25 cellular contexts compared by ENCODE assay signal in genomic region chr7:19508124-19508523, GRCh38.
A peak's percentile ranks its signal among the peaks of the same experiment; 100 is the strongest.
DNase-seq lines count a peak whose midpoint lies in the region; ATAC-seq and TF ChIP-seq lines count a peak whose summit lies in the region.
"Had no signal": no experiment of that assay in that cellular context is flagged by ENCODE, and none has a peak within 500 bp of the region (broad histone marks: within the 10 kb centered on the region; RNA-seq: fewer than 3 reads in every experiment).

No MANE protein-coding gene starts in this region.

- H3K36me3 ChIP-seq in A673 (ENCODE audit: insufficient read depth, low read length, poor library complexity, severe bottlenecking) (no peaks in the 10 kb centered on the region), HEK293 (ENCODE audit: control insufficient read depth in 2 of 2, insufficient read depth in 1 of 2, low read length in 2 of 2) (no peaks in the 10 kb centered on the region), vagina (no peaks in the 10 kb centered on the region), lower lobe of right lung (no peaks in the 10 kb centered on the region)
- H3K36me3 ChIP-seq: tibial nerve had no signal

- H3K9me3 ChIP-seq in A673 (ENCODE audit: low read depth, low read length, poor library complexity, severe bottlenecking) (no peaks in the 10 kb centered on the region), HEK293 (ENCODE audit: control insufficient read depth, insufficient read depth, low read depth, low read length) (no peaks in the 10 kb centered on the region), vagina (no peaks in the 10 kb centered on the region), lower lobe of right lung (no peaks in the 10 kb centered on the region)
- H3K9me3 ChIP-seq: tibial nerve had no signal

- POLR2A ChIA-PET in A673 (lab: Charles Lee; ENCODE audit: low non-redundant PET) (no interaction called here), HEK293 (lab: Yijun Ruan, JAX) (no interaction called here)

- BruUV-seq in A673 (replicated peaks; lab: Mats Ljungman, UMichigan) = no TSS peak

- intact Hi-C loops in A673 (cut with micrococcal nuclease; ENCODE audit: unreplicated experiment) (no loop called here), vagina (cut with DNase I) (no loop called here), lower lobe of right lung (cut with DNase I) (no loop called here)

- H3K27ac ChIP-seq in A673 (ENCODE audit: low read depth, low read length, poor library complexity, severe bottlenecking) (no peak overlapping the region), HEK293 (ENCODE audit: extremely low read depth, low read depth, low read length) (no peak overlapping the region), vagina (no peak overlapping the region), lower lobe of right lung (no peak overlapping the region)

- peak; percentile 25 for DNase-seq in A673 (ENCODE audit: low spot score)
- peak; percentile 79 for DNase-seq in NCI-H345 treated with DMSO at 0.1 percent for 48 hours (lab: John Stamatoyannopoulos, UW; ENCODE audit: unreplicated experiment)
- peak; percentile 60 for DNase-seq in brain pericyte (ENCODE audit: low read depth, low spot score)
- no peak for DNase-seq in vagina (ENCODE audit: extremely low spot score in 2 of 2)
- DNase-seq in kidney tubule cell (ENCODE audit: low spot score) = no peak
- no peak for DNase-seq in lower lobe of right lung
- DNase-seq: activated B cell treated with CpG ODN at 0.5 μM for 24 hours; activated CD4-positive, alpha-beta T cell treated with anti-CD3 and anti-CD28 coated beads, Interleukin-2, amount 50 U/mL, for 1 hour; activated gamma-delta T cell; activated naive CD8-positive, alpha-beta T cell treated with anti-CD3 and anti-CD28 coated beads, Interleukin-2, amount 10 ng/mL, durations not matched to agents 7 days and 5 days; activated T-cell treated with anti-CD3 and anti-CD28 coated beads, Interleukin-2, amount 50 U/mL, for 24 hours; CD8-positive, alpha-beta memory T cell; dermis blood vessel endothelial cell; endodermal cell; left ventricle myocardium superior; NCI-H1105 treated with DMSO at 0.1 percent for 48 hours; NCI-H2029 treated with DMSO at 0.1 percent for 48 hours; NCI-H226; posterior cingulate gyrus; T-cell had no signal

- TF ChIP-seq POLR2A in vagina (IDR thresholded peaks at IDR 0.05) = no peak

- CTCF ChIA-PET in A673 (lab: Charles Lee) = no interaction called here
- CTCF ChIA-PET in HEK293 (lab: Yijun Ruan, JAX) = no interaction called here

- H3K4me1 ChIP-seq in A673 (ENCODE audit: insufficient read depth, low read length, poor library complexity, severe bottlenecking) (no peaks in the 10 kb centered on the region), HEK293 (ENCODE audit: control insufficient read depth, insufficient read depth, low read length) (no peaks in the 10 kb centered on the region), vagina (no peaks in the 10 kb centered on the region), lower lobe of right lung (no peaks in the 10 kb centered on the region)

- TF ChIP-seq CTCF in A673 (conservative IDR thresholded peaks at IDR 0.05; ENCODE audit: low read depth, low read length) (no peak), HEK293 (tag by site-specific recombination; IDR thresholded peaks at IDR 0.05) (no peak), vagina (IDR thresholded peaks at IDR 0.05) (no peak), lower lobe of right lung (IDR thresholded peaks at IDR 0.05) (no peak)

- no peaks in the 10 kb centered on the region for H3K27me3 ChIP-seq in A673 (replicated peaks; ENCODE audit: insufficient read depth, low read depth, low read length, poor library complexity)
- no peaks in the 10 kb centered on the region for H3K27me3 ChIP-seq in vagina
- no peaks in the 10 kb centered on the region for H3K27me3 ChIP-seq in lower lobe of right lung (ENCODE audit: low read depth)
- H3K27me3 ChIP-seq: tibial nerve had no signal

- ATAC-seq in HG03139 (IDR thresholded peaks at IDR 0.05; ENCODE audit: unreplicated experiment) = no peak
- no peak for ATAC-seq in lower lobe of right lung
- ATAC-seq: left ventricle myocardium superior; sciatic nerve; stimulated activated effector memory CD8-positive, alpha-beta T cell treated with anti-CD3 and anti-CD28 coated beads, Interleukin-12 subunit alpha, Interleukin-12 subunit beta, amount 100 ng/mL, for 72 hours; T-cell had no signal

- H3K4me3 ChIP-seq in A673 (ENCODE audit: low read depth, low read length, poor library complexity, severe bottlenecking) (no peak overlapping the region), HEK293 (ENCODE audit: low read depth, low read length) (no peak overlapping the region), vagina (no peak overlapping the region), lower lobe of right lung (no peak overlapping the region)
- H3K4me3 ChIP-seq: tibial nerve had no signal

TF ChIP-seq in HEK293, 187 proteins besides CTCF, POLR2A, EP300 and RAD21:
- TF ChIP-seq ZNF776 (tag by site-specific recombination; IDR thresholded peaks at IDR 0.05; ENCODE audit: borderline replicate concordance) (no peak), SP7 (tag by site-specific recombination; IDR thresholded peaks at IDR 0.05) (peak; percentile 80), ZNF670 (tag by site-specific recombination; IDR thresholded peaks at IDR 0.05; ENCODE audit: low read depth) (no peak), ZIC2 (tag by site-specific recombination; IDR thresholded peaks at IDR 0.05) (peak; percentile 30; the same call in 1 of the 2 replicates)

Comparison
In these comparisons a context has a peak if more than half of its experiments do, and no peak if none do; other contexts are left out.
1. DNase-seq: peak in A673 (single experiment), NCI-H345 treated with DMSO at 0.1 percent for 48 hours (single experiment) and brain pericyte (single experiment); none in vagina (0 of 2), kidney tubule cell (single experiment) and lower lobe of right lung (single experiment).